14 cellular contexts compared by ENCODE assay signal in genomic region chr10:123042708-123043408, GRCh38.
"Had no signal": no experiment of that assay in that cellular context is flagged by ENCODE, and none has a peak within 500 bp of the region (broad histone marks: within the 10 kb centered on the region; RNA-seq: fewer than 3 reads in every experiment).

No MANE protein-coding gene starts in this region.

- H3K9me3 ChIP-seq: MG63, SJSA1 had no signal

- FAIRE-seq: colon had no signal

- H3K27me3 Mint-ChIP-seq: activated B cell treated with CpG ODN at 0.5 μM for 24 hours; activated CD4-positive, alpha-beta T cell treated with anti-CD3 and anti-CD28 coated beads, Interleukin-2, amount 10 ng/mL, durations not matched to agents 24 days and 14 days; activated naive CD4-positive, alpha-beta T cell treated with anti-CD3 and anti-CD28 coated beads, Interleukin-2, amount 10 ng/mL, durations not matched to agents 7 days and 5 days; activated naive CD8-positive, alpha-beta T cell treated with anti-CD3 and anti-CD28 coated beads for 36 hours; T-helper 17 cell had no signal

- H3K4me3 ChIP-seq: MG63, PC-9, SJSA1 had no signal

- H3K27ac Mint-ChIP-seq: activated B cell treated with CpG ODN at 0.5 μM for 24 hours; activated CD4-positive, alpha-beta T cell treated with anti-CD3 and anti-CD28 coated beads, Interleukin-2, amount 10 ng/mL, durations not matched to agents 24 days and 14 days; activated naive CD4-positive, alpha-beta T cell treated with anti-CD3 and anti-CD28 coated beads, Interleukin-2, amount 10 ng/mL, durations not matched to agents 7 days and 5 days; activated naive CD8-positive, alpha-beta T cell treated with anti-CD3 and anti-CD28 coated beads for 36 hours; activated T-cell treated with anti-CD3 and anti-CD28 coated beads, Interleukin-2, amount 50 U/mL, for 72 hours; activated T-helper 2 cell treated with anti-CD3 and anti-CD28 coated beads, Interferon-gamma antibody, Interleukin-2, Interleukin-4, amounts not matched to agents 10 μg/mL and 5 μg/mL and 100 μg/mL, durations not matched to agents 14 hours and 24 hours and 36 hours; T-helper 17 cell had no signal

- H3K9me3 Mint-ChIP-seq: activated B cell treated with CpG ODN at 0.5 μM for 24 hours; activated CD4-positive, alpha-beta T cell treated with anti-CD3 and anti-CD28 coated beads, Interleukin-2, amount 10 ng/mL, durations not matched to agents 24 days and 14 days; activated naive CD4-positive, alpha-beta T cell treated with anti-CD3 and anti-CD28 coated beads, Interleukin-2, amount 10 ng/mL, durations not matched to agents 7 days and 5 days; activated naive CD8-positive, alpha-beta T cell treated with anti-CD3 and anti-CD28 coated beads for 36 hours; activated T-cell treated with anti-CD3 and anti-CD28 coated beads, Interleukin-2, amount 50 U/mL, for 72 hours; activated T-helper 2 cell treated with anti-CD3 and anti-CD28 coated beads, Interferon-gamma antibody, Interleukin-2, Interleukin-4, amounts not matched to agents 10 μg/mL and 5 μg/mL and 100 μg/mL, durations not matched to agents 14 hours and 24 hours and 36 hours had no signal

- H3K4me3 Mint-ChIP-seq: activated B cell treated with CpG ODN at 0.5 μM for 24 hours; activated CD4-positive, alpha-beta T cell treated with anti-CD3 and anti-CD28 coated beads, Interleukin-2, amount 10 ng/mL, durations not matched to agents 24 days and 14 days; activated naive CD4-positive, alpha-beta T cell treated with anti-CD3 and anti-CD28 coated beads, Interleukin-2, amount 10 ng/mL, durations not matched to agents 7 days and 5 days; activated naive CD8-positive, alpha-beta T cell treated with anti-CD3 and anti-CD28 coated beads for 36 hours; activated T-cell treated with anti-CD3 and anti-CD28 coated beads, Interleukin-2, amount 50 U/mL, for 72 hours; T-helper 17 cell had no signal

- H2AFZ ChIP-seq: PC-9 had no signal

- H3K27me3 ChIP-seq: MG63, SJSA1 had no signal

- H3K36me3 ChIP-seq: MG63, SJSA1 had no signal

- DNase-seq: activated CD4-positive, alpha-beta T cell treated with anti-CD3 and anti-CD28 coated beads for 1 hour; cerebellar nuclear complex; NCI-H2029 treated with DMSO at 0.1 percent for 48 hours had no signal

- H3K36me3 Mint-ChIP-seq: activated naive CD4-positive, alpha-beta T cell treated with anti-CD3 and anti-CD28 coated beads, Interleukin-2, amount 10 ng/mL, durations not matched to agents 7 days and 5 days had no signal

- H3K4me1 ChIP-seq: SJSA1 had no signal

- H3K27ac ChIP-seq: PC-9, SJSA1 had no signal

- H3K4me2 ChIP-seq: PC-9 had no signal

- H3K4me1 Mint-ChIP-seq: activated B cell treated with CpG ODN at 0.5 μM for 24 hours had no signal
